ENCODE assay signal across 10 cellular contexts in the genomic region with DNA sequence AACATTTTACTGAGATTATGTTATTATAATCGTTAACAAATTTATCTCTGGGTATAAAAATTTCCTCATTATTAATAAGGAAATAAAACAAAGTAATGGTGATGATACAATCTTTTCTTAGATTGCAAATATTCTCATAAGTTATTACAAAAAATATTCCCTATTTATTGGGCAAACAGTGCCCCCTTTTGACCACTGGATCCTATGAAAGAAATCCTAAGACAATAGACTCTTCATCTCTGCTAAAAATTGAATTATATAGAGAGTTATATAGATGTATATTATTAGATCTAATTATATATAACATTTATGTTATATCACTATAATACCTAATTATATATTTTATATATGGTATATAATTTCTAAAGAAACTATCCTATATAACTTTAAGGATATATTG.
DNase-seq lines count a peak whose midpoint lies in the region; ATAC-seq and TF ChIP-seq lines count a peak whose summit lies in the region.
"Had no signal": no experiment of that assay in that cellular context is flagged by ENCODE, and none has a peak within 500 bp of the region (broad histone marks: within the 10 kb centered on the region; RNA-seq: fewer than 3 reads in every experiment).

No MANE protein-coding gene starts in this region.

- in situ Hi-C loops in astrocyte of the spinal cord (cut with HindIII; ENCODE audit: low sequenced_read_pairs) = no loop called here

- H3K27ac ChIP-seq in endodermal cell (ENCODE audit: low read depth, low read length) = no peak overlapping the region
- H3K27ac ChIP-seq: neutrophil had no signal

- no peak overlapping the region for H3K27ac Mint-ChIP-seq in endodermal cell

- H3K9me3 ChIP-seq in endodermal cell (ENCODE audit: control insufficient read depth, low read length) = no peaks in the 10 kb centered on the region
- H3K9me3 ChIP-seq: neutrophil had no signal

- no peaks in the 10 kb centered on the region for H3K27me3 ChIP-seq in endodermal cell (ENCODE audit: control insufficient read depth, insufficient read depth, low read length, poor library complexity, severe bottlenecking)
- H3K27me3 ChIP-seq: neutrophil had no signal

- H3K4me3 Mint-ChIP-seq in endodermal cell = no peak overlapping the region

- H3K27me3 Mint-ChIP-seq in endodermal cell (ENCODE audit: insufficient read depth) = no peaks in the 10 kb centered on the region

- peak; percentile 52 for TF ChIP-seq CTCF in astrocyte of the spinal cord (IDR thresholded peaks at IDR 0.05; ENCODE audit: low read depth, low read length)
- TF ChIP-seq CTCF in endodermal cell (conservative IDR thresholded peaks at IDR 0.05) = no peak

- H3K9ac ChIP-seq in endodermal cell (ENCODE audit: extremely low read depth, low read length, poor library complexity, severe bottlenecking) = no peak overlapping the region

- peaks cover 27% of the 10 kb centered on the region for H3K4me1 Mint-ChIP-seq in endodermal cell

- H3K4me3 ChIP-seq in astrocyte of the spinal cord (ENCODE audit: low read depth, low read length) = no peak overlapping the region
- H3K4me3 ChIP-seq in endodermal cell (ENCODE audit: low read length) = no peak overlapping the region

- H3K4me1 ChIP-seq in endodermal cell (ENCODE audit: control insufficient read depth, insufficient read depth, low read length) = peaks cover 12% of the 10 kb centered on the region

- no CpG with 5 or more reads among the region's 1 CpG for WGBS in endodermal cell (ENCODE audit: insufficient coverage in 1 of 2, insufficient read length in 1 of 2), 2 experiments

- H3K36me3 ChIP-seq in endodermal cell (ENCODE audit: control insufficient read depth, insufficient read depth, low read length) = no peaks in the 10 kb centered on the region
- H3K36me3 ChIP-seq: neutrophil had no signal

- peaks cover 28% of the 10 kb centered on the region for H3K36me3 Mint-ChIP-seq in endodermal cell (ENCODE audit: low read depth)

- ATAC-seq in HG02798 (IDR thresholded peaks at IDR 0.05; ENCODE audit: poor library complexity, unreplicated experiment) = no peak

- peak; percentile 42 for DNase-seq in DMS 273 (lab: John Stamatoyannopoulos, UW; ENCODE audit: unreplicated experiment)
- no peak for DNase-seq in DMS 273 treated with DMSO at 0.1 percent for 48 hours (lab: John Stamatoyannopoulos, UW)
- DNase-seq in Kasumi-1 (lab: John Stamatoyannopoulos, UW) = peak; percentile 3 to 10
- DNase-seq in astrocyte of the spinal cord (ENCODE audit: low read depth, low spot score) = peak; percentile 55
- peak; percentile 62 for DNase-seq in myocyte (ENCODE audit: low read depth)
- no peak for DNase-seq in endodermal cell
- no peak for DNase-seq in T-helper 9 cell
- DNase-seq: 8988T had no signal

- H3K9me3 Mint-ChIP-seq in endodermal cell = no peaks in the 10 kb centered on the region

Comparison
In these comparisons a context has a peak if more than half of its experiments do, and no peak if none do; other contexts are left out.
1. DNase-seq: peak in DMS 273 (single experiment), Kasumi-1 (2 of 2), astrocyte of the spinal cord (single experiment) and myocyte (single experiment); none in DMS 273 treated with DMSO at 0.1 percent for 48 hours (single experiment), endodermal cell (single experiment) and T-helper 9 cell (single experiment).